15 cellular contexts compared by ENCODE assay signal in the genomic region with DNA sequence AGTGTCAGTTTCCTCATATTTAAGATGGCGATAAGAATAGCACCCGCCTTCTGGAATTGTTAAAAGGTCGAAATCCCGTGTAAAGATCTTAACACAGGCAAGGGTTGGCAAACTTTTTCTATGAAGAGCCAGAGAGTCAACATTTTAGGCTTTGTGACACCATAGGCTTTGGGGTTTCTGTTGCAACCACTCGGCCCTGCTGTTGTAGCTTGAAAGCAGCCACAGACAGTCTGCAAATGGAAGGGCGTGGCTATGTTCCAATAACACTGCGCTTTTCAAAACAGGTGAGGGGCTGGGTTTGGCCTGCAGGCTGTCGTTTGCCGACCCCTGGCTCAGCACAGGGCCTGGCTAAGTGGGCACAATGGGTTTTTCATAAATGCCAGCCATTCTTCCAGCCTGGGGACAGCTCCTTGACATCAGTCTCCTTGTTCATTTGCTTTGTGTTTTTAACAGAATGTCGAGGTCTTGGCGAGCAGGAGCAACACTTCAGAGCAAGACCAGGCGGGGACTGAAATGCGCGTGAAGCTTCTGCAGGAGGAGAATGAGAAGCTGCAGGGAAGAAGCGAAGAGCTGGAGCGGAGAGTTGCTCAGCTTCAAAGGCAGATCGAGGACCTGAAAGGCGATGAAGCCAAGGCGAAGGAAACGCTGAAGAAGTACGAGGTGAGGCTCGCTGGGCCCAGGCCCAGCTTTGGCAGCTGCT.
"Had no signal": no experiment of that assay in that cellular context is flagged by ENCODE, and none has a peak within 500 bp of the region (broad histone marks: within the 10 kb centered on the region; RNA-seq: fewer than 3 reads in every experiment).

No MANE protein-coding gene starts in this region.

- H3K4me3 Mint-ChIP-seq: activated CD4-positive, alpha-beta memory T cell treated with anti-CD3 and anti-CD28 coated beads for 36 hours; activated naive CD8-positive, alpha-beta T cell treated with anti-CD3 and anti-CD28 coated beads, Interleukin-2, amount 10 ng/mL, durations not matched to agents 7 days and 5 days; naive thymus-derived CD8-positive, alpha-beta T cell had no signal

- H3K4me1 Mint-ChIP-seq: activated naive CD8-positive, alpha-beta T cell treated with anti-CD3 and anti-CD28 coated beads, Interleukin-2, amount 10 ng/mL, durations not matched to agents 7 days and 5 days; naive thymus-derived CD8-positive, alpha-beta T cell had no signal

- H3K9me3 Mint-ChIP-seq: activated CD4-positive, alpha-beta memory T cell treated with anti-CD3 and anti-CD28 coated beads for 36 hours; activated naive CD8-positive, alpha-beta T cell treated with anti-CD3 and anti-CD28 coated beads, Interleukin-2, amount 10 ng/mL, durations not matched to agents 7 days and 5 days; naive thymus-derived CD8-positive, alpha-beta T cell had no signal

- H3K27me3 Mint-ChIP-seq: activated CD4-positive, alpha-beta memory T cell treated with anti-CD3 and anti-CD28 coated beads for 36 hours; activated naive CD8-positive, alpha-beta T cell treated with anti-CD3 and anti-CD28 coated beads, Interleukin-2, amount 10 ng/mL, durations not matched to agents 7 days and 5 days had no signal

- H3K27me3 ChIP-seq: esophagus squamous epithelium, right lobe of liver, spleen had no signal

- H3K4me1 ChIP-seq: psoas muscle, right lobe of liver, spleen had no signal

- H3K27ac ChIP-seq: esophagus squamous epithelium, psoas muscle, right lobe of liver, spleen had no signal

- H3K27ac Mint-ChIP-seq: activated CD4-positive, alpha-beta memory T cell treated with anti-CD3 and anti-CD28 coated beads for 36 hours; activated naive CD8-positive, alpha-beta T cell treated with anti-CD3 and anti-CD28 coated beads, Interleukin-2, amount 10 ng/mL, durations not matched to agents 7 days and 5 days had no signal

- H3K36me3 ChIP-seq: spleen had no signal

- H3K4me3 ChIP-seq: esophagus squamous epithelium, psoas muscle, right lobe of liver, spleen had no signal

- DNase-seq: activated CD4-positive, alpha-beta memory T cell treated with anti-CD3 and anti-CD28 coated beads for 36 hours; activated CD4-positive, CD25-positive, alpha-beta regulatory T cell treated with anti-CD3 and anti-CD28 coated beads, Interleukin-2, amount 50 U/mL, for 72 hours; activated gamma-delta T cell treated with Interleukin-2 at 50 U/mL for 16 hours; activated naive CD8-positive, alpha-beta T cell treated with anti-CD3 and anti-CD28 coated beads, Interleukin-2, amount 10 ng/mL, durations not matched to agents 7 days and 5 days; activated T-cell treated with anti-CD3 and anti-CD28 coated beads, Interleukin-2, amount 50 U/mL, for 48 hours; anterior cingulate cortex; esophagus squamous epithelium; foreskin fibroblast; midbrain; naive thymus-derived CD8-positive, alpha-beta T cell; psoas muscle; right lobe of liver; spleen; stimulated activated CD4-positive, alpha-beta T cell treated with anti-CD3 and anti-CD28 coated beads, Interleukin-2, amount 100 ng/mL, for 24 hours; stimulated activated naive CD4-positive, alpha-beta T cell treated with Interleukin-2 at 50 U/mL for 16 hours had no signal

- H3K36me3 Mint-ChIP-seq: activated CD4-positive, alpha-beta memory T cell treated with anti-CD3 and anti-CD28 coated beads for 36 hours; activated naive CD8-positive, alpha-beta T cell treated with anti-CD3 and anti-CD28 coated beads, Interleukin-2, amount 10 ng/mL, durations not matched to agents 7 days and 5 days; naive thymus-derived CD8-positive, alpha-beta T cell had no signal

- ATAC-seq: naive thymus-derived CD8-positive, alpha-beta T cell; psoas muscle; right lobe of liver had no signal

- H3K9me3 ChIP-seq: esophagus squamous epithelium, psoas muscle, right lobe of liver, spleen had no signal
